In genomic region chrX:13081385-13082285, GRCh38 we compare ENCODE assay signal across 8 cellular contexts. TPM values are rescaled to one million over a fixed set of nuclear protein-coding genes. Genes with fewer than 3 reads are reported as not detected.
DNase-seq lines count a peak whose midpoint lies in the region; ATAC-seq and TF ChIP-seq lines count a peak whose summit lies in the region.

No MANE protein-coding gene starts in this region.

- H3K27ac Mint-ChIP-seq in activated naive CD8-positive, alpha-beta T cell treated with anti-CD3 and anti-CD28 coated beads for 36 hours: peak overlapping the region; percentile 95

- peak overlapping the region in 11 of 21 experiments; percentile 4 to 87 (median 56) for H3K27ac ChIP-seq in skin epidermis

- H3K36me3 Mint-ChIP-seq in activated naive CD8-positive, alpha-beta T cell treated with anti-CD3 and anti-CD28 coated beads for 36 hours: peaks cover 6% of the 10 kb centered on the region

- ATAC-seq in HG03521 (IDR thresholded peaks at IDR 0.05; ENCODE audit: unreplicated experiment): peak; percentile 38

- H3K4me1 Mint-ChIP-seq in activated naive CD8-positive, alpha-beta T cell treated with anti-CD3 and anti-CD28 coated beads for 36 hours: peaks cover 62% of the 10 kb centered on the region

- DNase-seq in activated naive CD8-positive, alpha-beta T cell treated with anti-CD3 and anti-CD28 coated beads for 36 hours: no peak
- DNase-seq in OCI-M1 (lab: John Stamatoyannopoulos, UW): no peak
- DNase-seq in SHP77 treated with DMSO at 0.1 percent for 48 hours (lab: John Stamatoyannopoulos, UW): no peak
- DNase-seq in NCI-H1930 (lab: John Stamatoyannopoulos, UW): no peak
- no peak for DNase-seq in cortex of kidney (lab: John Stamatoyannopoulos, UW)

- peak overlapping the region; percentile 63 for H3K4me3 Mint-ChIP-seq in activated naive CD8-positive, alpha-beta T cell treated with anti-CD3 and anti-CD28 coated beads for 36 hours

- no peaks in the 10 kb centered on the region for H3K9me3 Mint-ChIP-seq in activated naive CD8-positive, alpha-beta T cell treated with anti-CD3 and anti-CD28 coated beads for 36 hours

- peak; percentile 45 for TF ChIP-seq POLR2A in GM19099 (IDR thresholded peaks at IDR 0.05; ENCODE audit: extremely low read depth, insufficient read length, low read depth)

- H3K4me3 ChIP-seq in skin epidermis: no peak overlapping the region

- H3K27me3 Mint-ChIP-seq in activated naive CD8-positive, alpha-beta T cell treated with anti-CD3 and anti-CD28 coated beads for 36 hours: no peaks in the 10 kb centered on the region

RNA-seq across cellular contexts. Expression of gene FAM9C, which starts 37.2 kb away (rescaled TPM):
- total RNA-seq in activated naive CD8-positive, alpha-beta T cell treated with anti-CD3 and anti-CD28 coated beads for 36 hours: not detected
